Comparison of ENCODE assay signal across 8 cellular contexts in the genomic region with DNA sequence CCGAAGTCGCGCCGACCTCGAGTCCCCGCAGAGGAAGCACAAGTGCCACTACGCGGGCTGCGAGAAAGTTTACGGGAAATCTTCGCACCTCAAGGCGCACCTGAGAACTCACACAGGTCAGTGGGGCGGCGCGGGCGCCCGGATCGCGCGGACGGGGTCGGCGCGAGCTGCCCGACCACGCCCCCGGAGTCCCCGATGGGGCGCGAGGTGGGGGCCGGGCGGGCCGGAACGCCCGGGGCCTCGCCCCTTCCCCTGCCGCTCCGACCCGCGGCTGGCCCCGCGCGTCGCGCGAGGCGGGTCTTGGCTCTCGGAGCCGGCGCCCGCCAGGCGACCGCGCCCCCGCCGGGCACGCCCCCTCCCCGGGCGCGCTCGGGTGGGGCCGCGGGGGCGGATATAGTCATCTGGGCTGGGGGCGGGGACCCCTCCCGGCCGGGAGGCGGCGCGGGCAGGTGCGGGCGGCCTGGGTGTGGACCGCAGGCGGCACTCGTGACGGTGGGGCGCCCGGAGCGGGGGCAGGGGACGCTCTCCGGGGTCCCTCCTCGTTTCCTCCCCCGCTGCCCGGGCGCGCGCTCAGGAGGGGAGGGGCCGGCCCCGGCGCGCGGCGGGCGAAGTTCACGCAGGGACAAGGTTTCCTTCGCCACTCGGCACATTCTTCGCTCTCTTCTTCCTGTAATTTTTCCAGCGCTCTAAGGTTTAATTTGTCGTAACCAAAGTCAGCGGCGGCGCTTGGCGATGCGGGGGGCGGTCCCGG. TPM values are rescaled to one million over a fixed set of nuclear protein-coding genes. Genes with fewer than 3 reads are reported as not detected.
DNase-seq lines count a peak whose midpoint lies in the region; ATAC-seq and TF ChIP-seq lines count a peak whose summit lies in the region.

No MANE protein-coding gene starts in this region.

- no TSS peak for BruUV-seq in Caco-2 (replicated peaks; lab: Mats Ljungman, UMichigan)

- DNase-seq in Caco-2 (peak; percentile 78 to 82), SJSA1 (ENCODE audit: low read depth in 1 of 2, low spot score in 2 of 2) (peak in 1 of 2 experiments; percentile 60), left cardiac atrium (peak; percentile 58), putamen (ENCODE audit: low spot score) (peak; percentile 66), amniotic stem cell (lab: John Stamatoyannopoulos, UW) (no peak)
- DNase-seq in activated naive CD8-positive, alpha-beta T cell treated with anti-CD3 and anti-CD28 coated beads for 36 hours = peak; percentile 68

- CTCF ChIA-PET in Caco-2 (lab: Charles Lee) = interaction anchor here (1.8 kb wide), 1 partner anchor 107 kb away, joined by 9 read pairs; no protein-coding TSS in a partner anchor

- H3K4me3 ChIP-seq in Caco-2 (ENCODE audit: low read depth, low read length) = peak overlapping the region; percentile 92
- H3K4me3 ChIP-seq in SJSA1 = peak overlapping the region; percentile 86

- H3K27me3 Mint-ChIP-seq in Caco-2 (ENCODE audit: insufficient read depth, unreplicated experiment) = no peaks in the 10 kb centered on the region
- no peaks in the 10 kb centered on the region for H3K27me3 Mint-ChIP-seq in activated naive CD8-positive, alpha-beta T cell treated with anti-CD3 and anti-CD28 coated beads for 36 hours

- no peak for TF ChIP-seq CTCF in Caco-2 (IDR thresholded peaks at IDR 0.05; ENCODE audit: insufficient read depth in 1 of 2, low read depth in 1 of 2, low read length in 1 of 2, severe bottlenecking in 1 of 2, unreplicated experiment in 1 of 2)

- intact Hi-C loops in Caco-2 (cut with micrococcal nuclease; ENCODE audit: unreplicated experiment) = loop anchor here (2.0 to 5.0 kb wide), 3 partner anchors 63 to 111 kb away; no protein-coding TSS in a partner anchor
- intact Hi-C loops in left cardiac atrium (cut with DNase I) = loop anchor here in 1 of 2 donors (10.0 kb wide), 3 partner anchors 107 to 157 kb away; no protein-coding TSS in a partner anchor

- H3K27ac Mint-ChIP-seq in Caco-2 (ENCODE audit: unreplicated experiment) = no peak overlapping the region
- H3K27ac Mint-ChIP-seq in activated naive CD8-positive, alpha-beta T cell treated with anti-CD3 and anti-CD28 coated beads for 36 hours = peak overlapping the region; percentile 78

- H3K27ac ChIP-seq in SJSA1 = peak overlapping the region; percentile 29; the same call in 1 of the 2 replicates

- H3K36me3 ChIP-seq in Caco-2 (ENCODE audit: control insufficient read depth, insufficient read depth, low read length) = no peaks in the 10 kb centered on the region; the same call in none of the 2 replicates
- peaks cover 28% of the 10 kb centered on the region for H3K36me3 ChIP-seq in SJSA1

- POLR2A ChIA-PET in Caco-2 (lab: Charles Lee) = no interaction called here

- peak overlapping the region; percentile 86 for H3K4me3 Mint-ChIP-seq in Caco-2 (ENCODE audit: unreplicated experiment)
- H3K4me3 Mint-ChIP-seq in activated naive CD8-positive, alpha-beta T cell treated with anti-CD3 and anti-CD28 coated beads for 36 hours = peak overlapping the region; percentile 93

- ATAC-seq in HG02798 (IDR thresholded peaks at IDR 0.05; ENCODE audit: poor library complexity, unreplicated experiment) (peak; percentile 12), left cardiac atrium (peak; percentile 4 to 21), GM19328 (IDR thresholded peaks at IDR 0.05; ENCODE audit: unreplicated experiment) (no peak)

- H3K4me1 Mint-ChIP-seq in Caco-2 (ENCODE audit: low read depth, unreplicated experiment) = no peaks in the 10 kb centered on the region
- peaks cover 56% of the 10 kb centered on the region for H3K4me1 Mint-ChIP-seq in activated naive CD8-positive, alpha-beta T cell treated with anti-CD3 and anti-CD28 coated beads for 36 hours

- H3K9me3 Mint-ChIP-seq in Caco-2 (ENCODE audit: unreplicated experiment) = no peaks in the 10 kb centered on the region
- no peaks in the 10 kb centered on the region for H3K9me3 Mint-ChIP-seq in activated naive CD8-positive, alpha-beta T cell treated with anti-CD3 and anti-CD28 coated beads for 36 hours

- H3K4me1 ChIP-seq in Caco-2 (peaks cover 11% of the 10 kb centered on the region), SJSA1 (replicated peaks) (peaks cover 35% of the 10 kb centered on the region)

- H3K27me3 ChIP-seq in Caco-2 (replicated peaks; ENCODE audit: control insufficient read depth, insufficient read depth, low read length) (no peaks in the 10 kb centered on the region), SJSA1 (replicated peaks) (no peaks in the 10 kb centered on the region)

- no peaks in the 10 kb centered on the region for H3K9me3 ChIP-seq in Caco-2
- H3K9me3 ChIP-seq in SJSA1 (replicated peaks) = no peaks in the 10 kb centered on the region

- peaks cover 13% of the 10 kb centered on the region for H3K36me3 Mint-ChIP-seq in Caco-2 (ENCODE audit: insufficient read depth, unreplicated experiment)
- H3K36me3 Mint-ChIP-seq in activated naive CD8-positive, alpha-beta T cell treated with anti-CD3 and anti-CD28 coated beads for 36 hours = peaks cover 18% of the 10 kb centered on the region

RNA-seq across cellular contexts. Expression of a gene that starts 1.2 kb away (rescaled TPM):
- total RNA-seq in Caco-2 (2022) = 16.6 and 18.8 TPM in 2 replicates
- total RNA-seq in SJSA1 (2014; rRNA removed; shearing (Covaris generic)) = 60.4 and 62.4 TPM in 2 replicates
- total RNA-seq in activated naive CD8-positive, alpha-beta T cell treated with anti-CD3 and anti-CD28 coated beads for 36 hours = 100 to 1,000 TPM; 110 to 111 TPM
- total RNA-seq in left cardiac atrium = 10 to 100 TPM; 34.5 to 69.9 TPM
